In the genomic region with DNA sequence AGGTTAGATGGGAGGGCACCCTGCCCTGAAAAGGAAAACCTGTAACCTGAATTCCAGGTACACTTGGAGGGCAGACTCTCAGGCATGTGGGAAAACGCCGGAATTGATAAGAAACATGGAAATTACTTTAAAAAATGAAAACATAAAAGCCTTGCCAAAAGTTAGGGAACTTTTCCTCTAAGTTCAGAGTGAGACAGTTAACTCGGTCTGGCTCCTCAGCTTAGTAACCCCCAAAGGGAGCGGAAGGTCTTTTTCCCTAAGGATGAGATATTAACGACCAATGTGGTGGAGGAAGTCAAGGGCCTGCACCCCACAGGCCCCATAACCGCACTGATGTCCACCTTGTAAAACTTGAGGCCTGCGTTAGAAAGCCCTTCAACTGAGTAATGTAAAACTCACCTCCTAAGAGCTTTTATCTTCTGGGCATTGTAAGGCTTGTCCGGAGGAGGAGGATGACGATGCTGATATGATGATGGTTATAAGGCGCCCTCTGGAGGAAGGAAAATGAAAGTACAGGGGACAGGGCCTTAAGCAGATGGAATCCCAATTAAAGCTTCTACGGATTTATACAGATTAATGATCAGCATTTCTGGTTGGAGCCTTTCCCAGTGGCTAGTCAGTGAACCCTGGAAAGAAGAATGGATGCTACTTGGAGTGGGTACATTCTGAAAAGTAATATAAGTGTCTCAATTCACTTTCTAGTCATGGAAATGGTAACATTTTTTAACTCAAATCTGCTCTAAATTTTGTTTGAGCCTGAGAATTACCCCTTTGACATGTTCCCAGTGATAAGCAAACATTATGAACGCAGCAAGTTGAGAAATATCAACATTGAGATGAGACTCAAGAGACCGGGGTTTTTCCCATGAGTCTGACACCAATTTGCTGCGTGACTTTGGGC, we compare ENCODE assay signal across 8 cellular contexts. TPM values are rescaled to one million over a fixed set of nuclear protein-coding genes. Genes with fewer than 3 reads are reported as not detected.
DNase-seq lines count a peak whose midpoint lies in the region; ATAC-seq, FAIRE-seq and TF ChIP-seq lines count a peak whose summit lies in the region.

No MANE protein-coding gene starts in this region.

- no peak for TF ChIP-seq EP300 in A549 (IDR thresholded peaks at IDR 0.05)
- TF ChIP-seq EP300 in HepG2 (IDR thresholded peaks at IDR 0.05; ENCODE audit: low read depth in 2 of 2, low read length in 2 of 2), result no peak
- no peak for TF ChIP-seq EP300 in HepG2 (CRISPR knock-in tag; IDR thresholded peaks at IDR 0.05; ENCODE audit: borderline replicate concordance)

- 58% methylated on average over 14 of the region's 14 CpGs for WGBS in A549 (ENCODE audit: missing lambda C conversion rate)
- 37% methylated on average over 14 of the region's 14 CpGs for WGBS in HepG2 (ENCODE audit: low lambda C conversion rate)

- peak; percentile 44 to 86; a peak in 5 of 6 replicates for ATAC-seq in A549
- peak; percentile 89 for ATAC-seq in HepG2
- peak; percentile 71 for ATAC-seq in thoracic aorta (ENCODE audit: insufficient number of reproducible peaks, low FRiP score, low read depth)

- CTCF ChIA-PET in A549 (lab: Yijun Ruan, JAX) (interaction anchor here (1.0 to 2.2 kb wide), 14 partner anchors 9 to 173 kb away, joined by 3 to 28 read pairs (median 4); no protein-coding TSS in a partner anchor), HepG2 (lab: Yijun Ruan, JAX; ENCODE audit: low intra/inter-chr PET ratio, low total read pairs) (interaction anchor here (1.5 kb wide), 1 partner anchor 106 kb away, joined by 12 read pairs; no protein-coding TSS in a partner anchor)

- H3K4me2 ChIP-seq in A549, result no peak overlapping the region
- H3K4me2 ChIP-seq in HepG2 (ENCODE audit: low read depth, low read length), result no peak overlapping the region

- peaks cover 19% of the 10 kb centered on the region for H3K4me1 ChIP-seq in A549
- H3K4me1 ChIP-seq in SJSA1 (replicated peaks), result peaks cover 45% of the 10 kb centered on the region
- no peaks in the 10 kb centered on the region for H3K4me1 ChIP-seq in HepG2 (ENCODE audit: insufficient read depth, low read length)
- peaks cover 25 to 47% of the 10 kb centered on the region in 2 donors for H3K4me1 ChIP-seq in thoracic aorta (ENCODE audit: control insufficient read depth in 1 of 2, low read depth in 2 of 2)

- TF ChIP-seq CTCF in A549 (IDR thresholded peaks at IDR 0.05) (peak; percentile 54), GM12864 (IDR thresholded peaks at IDR 0.05; ENCODE audit: low read depth, low read length, missing control alignments) (peak; percentile 74), HFF-Myc (IDR thresholded peaks at IDR 0.05; ENCODE audit: low read depth, low read length, missing control alignments) (peak; percentile 69), HepG2 (CRISPR knock-in tag; IDR thresholded peaks at IDR 0.05) (peak; percentile 76), thoracic aorta (IDR thresholded peaks at IDR 0.05) (peak; percentile 90)

- H3K4me3 ChIP-seq in A549 (no peak overlapping the region), GM12864 (ENCODE audit: low read depth, low read length) (no peak overlapping the region), HFF-Myc (replicated peaks; ENCODE audit: low read depth, low read length) (peak overlapping the region; percentile 67), SJSA1 (peak overlapping the region; percentile 60), HepG2 (replicated peaks in 1 of 3; ENCODE audit: insufficient read depth in 1 of 3, low read depth in 2 of 3, low read length in 3 of 3) (no peak overlapping the region), thoracic aorta (peak overlapping the region; percentile 74)

- H4K20me1 ChIP-seq in HepG2 (ENCODE audit: insufficient read depth, low read length), result no peaks in the 10 kb centered on the region

- no peaks in the 10 kb centered on the region for H3K9me3 ChIP-seq in A549
- H3K9me3 ChIP-seq in SJSA1 (replicated peaks), result no peaks in the 10 kb centered on the region
- no peaks in the 10 kb centered on the region for H3K9me3 ChIP-seq in HepG2 (ENCODE audit: low read length)
- H3K9me3 ChIP-seq in thoracic aorta, result no peaks in the 10 kb centered on the region

- intact Hi-C loops in HepG2 (cut with micrococcal nuclease; ENCODE audit: unreplicated experiment), result loop anchor here (1.0 to 5.0 kb wide), 2 partner anchors 106 to 678 kb away; no protein-coding TSS in a partner anchor

- BruUV-seq in HepG2 (replicated peaks; lab: Mats Ljungman, UMichigan), result no TSS peak

- H3K27ac ChIP-seq in A549 (peak overlapping the region in 1 of 2 experiments; percentile 19; a peak in 1 of 6 replicates), SJSA1 (peak overlapping the region; percentile 98), HepG2 (ENCODE audit: extremely low read length, insufficient read depth, low read length) (no peak overlapping the region), thoracic aorta (peak overlapping the region; percentile 93 to 97)

- no peaks in the 10 kb centered on the region for H3K79me2 ChIP-seq in HepG2 (ENCODE audit: insufficient read depth, low read length)

- H3K36me3 ChIP-seq in SJSA1 (peaks cover 57% of the 10 kb centered on the region), HepG2 (replicated peaks in 1 of 2; ENCODE audit: control insufficient read depth in 1 of 2, insufficient read depth in 2 of 2, low read length in 2 of 2) (no peaks in the 10 kb centered on the region), thoracic aorta (peaks cover 16% of the 10 kb centered on the region)

- no peaks in the 10 kb centered on the region for H3K27me3 ChIP-seq in SJSA1 (replicated peaks)
- H3K27me3 ChIP-seq in HepG2 (ENCODE audit: control insufficient read depth in 1 of 2, insufficient read depth in 2 of 2, low read length in 2 of 2), result no peaks in the 10 kb centered on the region; a peak in 1 of 5 replicates
- H3K27me3 ChIP-seq in thoracic aorta (replicated peaks; ENCODE audit: insufficient read depth), result no peaks in the 10 kb centered on the region

- in situ Hi-C loops in HepG2 (cut with HindIII; ENCODE audit: extremely low pct_ligation_motif_present, low pct_unique_long_range_greater_than_20kb), result no loop called here

- FAIRE-seq in A549 (lab: Jason Lieb, UNC) (no peak), HepG2 (lab: Jason Lieb, UNC) (peak; percentile 65)

- TF ChIP-seq POLR2A in A549 (IDR thresholded peaks at IDR 0.05; ENCODE audit: low read length) (no peak), HepG2 (IDR thresholded peaks at IDR 0.05; ENCODE audit: insufficient read depth in 1 of 2, low read depth in 2 of 2, low read length in 2 of 2) (no peak)

- POLR2A ChIA-PET in A549 (lab: Yijun Ruan, JAX) (no interaction called here), HepG2 (lab: Yijun Ruan, JAX) (no interaction called here)

- no peak overlapping the region for H2AFZ ChIP-seq in HepG2 (ENCODE audit: low read length)

- DNase-seq in A549 (ENCODE audit: low read depth in 1 of 2, low spot score in 1 of 2) (peak; percentile 47 to 76), GM12864 (ENCODE audit: low read depth) (peak; percentile 29), HFF-Myc (ENCODE audit: extremely low read depth, low read depth) (peak; percentile 72), LoVo (ENCODE audit: low spot score) (peak; percentile 72), SJSA1 (ENCODE audit: low read depth in 1 of 2, low spot score in 2 of 2) (peak; percentile 67 to 88), dermis blood vessel endothelial cell (peak; percentile 89), HepG2 (ENCODE audit: low spot score) (peak; percentile 63), thoracic aorta (ENCODE audit: low spot score) (no peak)

- TF ChIP-seq RAD21 in A549 (conservative IDR thresholded peaks at IDR 0.05 in 1 of 2, IDR thresholded peaks at IDR 0.05 in 1 of 2) (peak; percentile 73 to 85), HepG2 (CRISPR knock-in tag; IDR thresholded peaks at IDR 0.05) (peak; percentile 55; the same call in 1 of the 2 replicates)

- H3K9ac ChIP-seq in HepG2 (ENCODE audit: insufficient read depth, low read depth, low read length), result no peak overlapping the region

TF ChIP-seq in A549, 52 proteins besides CTCF, POLR2A, EP300 and RAD21 (continues in another document):
- TF ChIP-seq KDM5A (IDR thresholded peaks at IDR 0.05) (no peak), ZC3H11A (IDR thresholded peaks at IDR 0.05) (no peak), SMC3 (IDR thresholded peaks at IDR 0.05) (peak; percentile 69)

TF ChIP-seq in HepG2, 621 proteins besides CTCF, POLR2A, EP300 and RAD21 (continues in another document):
- no peak for TF ChIP-seq PITX1 (CRISPR knock-in tag; IDR thresholded peaks at IDR 0.05)

RNA-seq across cellular contexts. Expression of a gene that starts 0.7 kb away (rescaled TPM):
- 0.07 and 0.14 TPM in 2 replicates for polyA plus RNA-seq in A549 (2011; rRNA removed)
- polyA plus RNA-seq in A549 (2012; cell fraction: cytosol; rRNA removed), result 0.04 TPM in 1 of 2 replicates, not detected in the other
- polyA plus RNA-seq in A549 (2012; cell fraction: nucleus; rRNA removed), result 0.04 and 0.26 TPM in 2 replicates
- not detected in 3 replicates for polyA plus RNA-seq in A549 (2017; fragmentation: RNase III; extraction: RNeasy Plus Mini Kit Qiagen cat#74134 plus additional on column Dnase treatment)
- 1.7 and 3.9 TPM in 2 replicates for polyA minus RNA-seq in A549 (2011; rRNA and poly(A)+ RNA removed)
- total RNA-seq in SJSA1 (2014; rRNA removed; shearing (Covaris generic)), result 2,203 and 4,473 TPM in 2 replicates
- total RNA-seq in dermis blood vessel endothelial cell, result 15.3 and 45.3 TPM in 2 replicates
- total RNA-seq in HepG2 (2016; rRNA removed; fragmentation: Illumina TruSeq; extraction: Trizol), result not detected in 2 replicates
- total RNA-seq in HepG2 (2016; cell fraction: cytosol; rRNA removed; fragmentation: Illumina TruSeq; extraction: Trizol; ENCODE audit: low read depth), result not detected in 2 replicates
- not detected in 2 replicates for total RNA-seq in HepG2 (2016; cell fraction: insoluble cytoplasmic fraction; rRNA removed; fragmentation: Illumina TruSeq; extraction: Trizol)
- total RNA-seq in HepG2 (2016; cell fraction: membrane; rRNA removed; fragmentation: Illumina TruSeq; extraction: Trizol), result not detected in 2 replicates
- not detected in 2 replicates for total RNA-seq in HepG2 (2016; cell fraction: nucleus; rRNA removed; fragmentation: Illumina TruSeq; extraction: Trizol)
- polyA plus RNA-seq in HepG2 (2011; rRNA removed), result not detected in 2 replicates
- not detected in 2 replicates for polyA plus RNA-seq in HepG2 (2011; cell fraction: cytosol; rRNA removed)
- polyA plus RNA-seq in HepG2 (2011; cell fraction: nucleus; rRNA removed), result not detected in 2 replicates
- polyA plus RNA-seq in HepG2 (2012), result not detected in 2 replicates
- not detected in 2 replicates for polyA plus RNA-seq in HepG2 (2016; cell fraction: cytosol; fragmentation: Illumina TruSeq; extraction: Trizol; ENCODE audit: low read depth)
- not detected in 2 replicates for polyA plus RNA-seq in HepG2 (2016; cell fraction: insoluble cytoplasmic fraction; fragmentation: Illumina TruSeq; extraction: Trizol; ENCODE audit: low read depth)
- not detected in 2 replicates for polyA plus RNA-seq in HepG2 (2016; cell fraction: membrane; fragmentation: Illumina TruSeq; extraction: Trizol; ENCODE audit: low read depth)
- not detected in 2 replicates for polyA plus RNA-seq in HepG2 (2016; cell fraction: nucleus; fragmentation: Illumina TruSeq; extraction: Trizol; ENCODE audit: insufficient read depth, low read depth)
- 0.07 TPM in 1 of 2 replicates, not detected in the other for polyA minus RNA-seq in HepG2 (2011; rRNA and poly(A)+ RNA removed; ENCODE audit: low replicate concordance)
- polyA minus RNA-seq in HepG2 (2011; cell fraction: cytosol; rRNA and poly(A)+ RNA removed), result not detected in 2 replicates
- not detected in 2 replicates for polyA minus RNA-seq in HepG2 (2011; cell fraction: nucleus; rRNA and poly(A)+ RNA removed)
- 1,000 to 10,000 TPM; 1,117 to 1,356 TPM for total RNA-seq in thoracic aorta

Comparison
In these comparisons a context has a peak if more than half of its experiments do, and no peak if none do; other contexts are left out.
1. H3K4me3 ChIP-seq: peak in HFF-Myc (single experiment), SJSA1 (single experiment) and thoracic aorta (single experiment); none in A549 (single experiment), GM12864 (single experiment) and HepG2 (0 of 3).
2. RNA of a gene that starts 0.7 kb away (total RNA-seq): 2,203 to 4,473 TPM in SJSA1, 1,117 to 1,356 TPM in thoracic aorta and 15.3 to 45.3 TPM in dermis blood vessel endothelial cell; not detected in HepG2; every median in the first group is over 10 times any median in the second.
3. Peak in every context shown above with its lines, with median percentiles within 50 percentile points of each other: ATAC-seq and CTCF ChIP-seq.